ENCODE assay signal across 16 cellular contexts in genomic region chr2:172330060-172330671, GRCh38.
DNase-seq lines count a peak whose midpoint lies in the region; ATAC-seq, FAIRE-seq and TF ChIP-seq lines count a peak whose summit lies in the region.
"Had no signal": no experiment of that assay in that cellular context is flagged by ENCODE, and none has a peak within 500 bp of the region (broad histone marks: within the 10 kb centered on the region; RNA-seq: fewer than 3 reads in every experiment).

No MANE protein-coding gene starts in this region.

- DNase-seq in COLO668 (lab: John Stamatoyannopoulos, UW; ENCODE audit: unreplicated experiment) (peak; percentile 67), NCI-H1105 (lab: John Stamatoyannopoulos, UW) (peak; percentile 43), endothelial cell of umbilical vein (ENCODE audit: low read depth, low spot score) (no peak), neural progenitor cell (ENCODE audit: low spot score) (no peak), mucosa of gallbladder (ENCODE audit: low spot score) (no peak)
- no peak for DNase-seq in activated CD4-positive, alpha-beta memory T cell treated with anti-CD3 and anti-CD28 coated beads, Interleukin-2, amount 10 ng/mL, durations not matched to agents 7 days and 5 days
- DNase-seq: activated effector memory CD4-positive, alpha-beta T cell treated with anti-CD3 and anti-CD28 coated beads, Interleukin-2, amount 50 U/mL, for 16 hours; stimulated activated CD4-positive, alpha-beta T cell treated with anti-CD3 and anti-CD28 coated beads, Interleukin-1b, Interleukin-23, amount 100 ng/mL, for 48 hours; stimulated activated CD8-positive, alpha-beta memory T cell treated with anti-CD3 and anti-CD28 coated beads, Interleukin-4, amount 100 ng/mL, for 48 hours had no signal

- no peaks in the 10 kb centered on the region for H4K20me1 ChIP-seq in endothelial cell of umbilical vein (replicated peaks; ENCODE audit: control insufficient read depth, extremely low read depth, insufficient read depth, low read length)
- no peaks in the 10 kb centered on the region for H4K20me1 ChIP-seq in neural progenitor cell (ENCODE audit: low read depth)

- H3K79me2 ChIP-seq in endothelial cell of umbilical vein (ENCODE audit: control insufficient read depth, insufficient read depth, low read length), result no peaks in the 10 kb centered on the region
- no peaks in the 10 kb centered on the region for H3K79me2 ChIP-seq in neural progenitor cell (ENCODE audit: low read depth)

- TF ChIP-seq CTCF in endothelial cell of umbilical vein (IDR thresholded peaks at IDR 0.05; ENCODE audit: extremely low read depth in 1 of 2, insufficient read depth in 1 of 2, low read depth in 1 of 2, low read length in 2 of 2) (no peak), neural progenitor cell (IDR thresholded peaks at IDR 0.05) (no peak)

- POLR2A ChIA-PET in endothelial cell of umbilical vein (lab: Charles Lee), result no interaction called here
- POLR2A ChIA-PET in activated CD4-positive, alpha-beta memory T cell treated with anti-CD3 and anti-CD28 coated beads, Interleukin-2, amount 10 ng/mL, durations not matched to agents 7 days and 5 days (lab: Charles Lee), result no interaction called here

- peaks cover 6% of the 10 kb centered on the region for H3K27me3 Mint-ChIP-seq in neural progenitor cell (ENCODE audit: insufficient read depth, low read depth)
- H3K27me3 Mint-ChIP-seq in activated CD4-positive, alpha-beta memory T cell treated with anti-CD3 and anti-CD28 coated beads, Interleukin-2, amount 10 ng/mL, durations not matched to agents 7 days and 5 days, result no peaks in the 10 kb centered on the region

- H3K36me3 ChIP-seq in endothelial cell of umbilical vein (ENCODE audit: control insufficient read depth in 2 of 2, extremely low read depth in 1 of 2, insufficient read depth in 2 of 2, low read length in 2 of 2) (no peaks in the 10 kb centered on the region), neural progenitor cell (no peaks in the 10 kb centered on the region)
- H3K36me3 ChIP-seq: prostate gland, SJSA1 had no signal

- ATAC-seq in GM21423 (IDR thresholded peaks at IDR 0.05; ENCODE audit: unreplicated experiment) (no peak), GM18520 (IDR thresholded peaks at IDR 0.05; ENCODE audit: unreplicated experiment) (no peak)

- FAIRE-seq in endothelial cell of umbilical vein (lab: Jason Lieb, UNC), result no peak
- FAIRE-seq: GM12891 had no signal

- H2AFZ ChIP-seq in endothelial cell of umbilical vein (ENCODE audit: low read depth, low read length) (peak overlapping the region; percentile 56), neural progenitor cell (replicated peaks) (no peak overlapping the region)

- no peak for TF ChIP-seq POLR2A in endothelial cell of umbilical vein (IDR thresholded peaks at IDR 0.05; ENCODE audit: low read depth, low read length)

- H3K4me3 Mint-ChIP-seq in neural progenitor cell, result no peak overlapping the region
- H3K4me3 Mint-ChIP-seq in activated CD4-positive, alpha-beta memory T cell treated with anti-CD3 and anti-CD28 coated beads, Interleukin-2, amount 10 ng/mL, durations not matched to agents 7 days and 5 days, result no peak overlapping the region
- H3K4me3 Mint-ChIP-seq: mesothelial cell of epicardium had no signal

- H3K9ac ChIP-seq in endothelial cell of umbilical vein (replicated peaks; ENCODE audit: extremely low read depth, insufficient read depth, low read length) (no peak overlapping the region), neural progenitor cell (no peak overlapping the region)

- H3K4me1 Mint-ChIP-seq in neural progenitor cell, result peaks cover 10% of the 10 kb centered on the region
- H3K4me1 Mint-ChIP-seq in activated CD4-positive, alpha-beta memory T cell treated with anti-CD3 and anti-CD28 coated beads, Interleukin-2, amount 10 ng/mL, durations not matched to agents 7 days and 5 days, result no peaks in the 10 kb centered on the region

- H3K9me3 ChIP-seq in endothelial cell of umbilical vein (replicated peaks; ENCODE audit: control insufficient read depth, insufficient read depth, low read length), result no peaks in the 10 kb centered on the region
- no peaks in the 10 kb centered on the region for H3K9me3 ChIP-seq in neural progenitor cell (ENCODE audit: low read depth)
- H3K9me3 ChIP-seq: prostate gland, SJSA1 had no signal

- no peaks in the 10 kb centered on the region for H3K9me1 ChIP-seq in endothelial cell of umbilical vein (replicated peaks; ENCODE audit: control insufficient read depth, extremely low read depth, insufficient read depth, low read length)

- intact Hi-C loops in endothelial cell of umbilical vein (cut with micrococcal nuclease), result no loop called here

- H3K27me3 ChIP-seq in endothelial cell of umbilical vein (ENCODE audit: control insufficient read depth in 2 of 2, insufficient read depth in 2 of 2, low read length in 2 of 2), result no peaks in the 10 kb centered on the region
- no peaks in the 10 kb centered on the region for H3K27me3 ChIP-seq in neural progenitor cell
- H3K27me3 ChIP-seq: SJSA1 had no signal

- H3K27ac Mint-ChIP-seq in neural progenitor cell, result peak overlapping the region; percentile 61
- no peak overlapping the region for H3K27ac Mint-ChIP-seq in activated CD4-positive, alpha-beta memory T cell treated with anti-CD3 and anti-CD28 coated beads, Interleukin-2, amount 10 ng/mL, durations not matched to agents 7 days and 5 days
- H3K27ac Mint-ChIP-seq: mesothelial cell of epicardium had no signal

- H3K4me1 ChIP-seq in endothelial cell of umbilical vein (ENCODE audit: control insufficient read depth, extremely low read depth, insufficient read depth, low read length) (peaks cover 9% of the 10 kb centered on the region), neural progenitor cell (no peaks in the 10 kb centered on the region)
- H3K4me1 ChIP-seq: prostate gland, SJSA1 had no signal

- BruUV-seq in endothelial cell of umbilical vein (replicated peaks; lab: Mats Ljungman, UMichigan), result no TSS peak

- dilution Hi-C loops in endothelial cell of umbilical vein (cut with MboI; ENCODE audit: extremely low pct_ligation_motif_present, low sequenced_read_pairs), result no loop called here

- H3K4me2 ChIP-seq in endothelial cell of umbilical vein (ENCODE audit: insufficient read depth, low read length), result no peak overlapping the region
- H3K4me2 ChIP-seq in neural progenitor cell, result no peak overlapping the region

- H3K4me3 ChIP-seq in endothelial cell of umbilical vein (replicated peaks in 1 of 3; ENCODE audit: insufficient read depth in 1 of 3, low read depth in 1 of 3, low read length in 3 of 3) (no peak overlapping the region), neural progenitor cell (no peak overlapping the region)
- H3K4me3 ChIP-seq: prostate gland, SJSA1 had no signal

- no peaks in the 10 kb centered on the region for H3K36me3 Mint-ChIP-seq in neural progenitor cell
- H3K36me3 Mint-ChIP-seq in activated CD4-positive, alpha-beta memory T cell treated with anti-CD3 and anti-CD28 coated beads, Interleukin-2, amount 10 ng/mL, durations not matched to agents 7 days and 5 days (ENCODE audit: low read depth), result no peaks in the 10 kb centered on the region
- H3K36me3 Mint-ChIP-seq: mesothelial cell of epicardium had no signal

- CTCF ChIA-PET in endothelial cell of umbilical vein (lab: Charles Lee), result interaction anchor here (1.3 to 2.4 kb wide), 3 partner anchors 10 to 131 kb away, joined by 3 to 8 read pairs (median 4); no protein-coding TSS in a partner anchor
- CTCF ChIA-PET in activated CD4-positive, alpha-beta memory T cell treated with anti-CD3 and anti-CD28 coated beads, Interleukin-2, amount 10 ng/mL, durations not matched to agents 7 days and 5 days (lab: Charles Lee), result no interaction called here

- no peaks in the 10 kb centered on the region for H3F3A ChIP-seq in neural progenitor cell (ENCODE audit: low read depth)

- H3K27ac ChIP-seq in endothelial cell of umbilical vein (ENCODE audit: insufficient read depth, low read depth, low read length), result no peak overlapping the region
- H3K27ac ChIP-seq in neural progenitor cell, result no peak overlapping the region
- H3K27ac ChIP-seq: prostate gland, SJSA1, VCaP had no signal

- no peaks in the 10 kb centered on the region for H3K9me3 Mint-ChIP-seq in neural progenitor cell
- no peaks in the 10 kb centered on the region for H3K9me3 Mint-ChIP-seq in activated CD4-positive, alpha-beta memory T cell treated with anti-CD3 and anti-CD28 coated beads, Interleukin-2, amount 10 ng/mL, durations not matched to agents 7 days and 5 days
- H3K9me3 Mint-ChIP-seq: mesothelial cell of epicardium had no signal

TF ChIP-seq in endothelial cell of umbilical vein, 7 proteins besides CTCF, POLR2A, EP300 and RAD21:
- TF ChIP-seq MYC (IDR thresholded peaks at IDR 0.05; ENCODE audit: low read depth, low read length) (no peak), JUN (IDR thresholded peaks at IDR 0.05; ENCODE audit: borderline replicate concordance, insufficient read depth, insufficient read length, low read depth) (no peak), EZH2 (IDR thresholded peaks at IDR 0.05; ENCODE audit: borderline replicate concordance, low read depth, low read length, severe bottlenecking) (no peak), FOS (IDR thresholded peaks at IDR 0.05; ENCODE audit: borderline replicate concordance, insufficient read depth, low read length) (no peak), GATA2 (IDR thresholded peaks at IDR 0.05; ENCODE audit: insufficient read depth, insufficient read length, low read depth, low read length) (no peak), MAX (IDR thresholded peaks at IDR 0.05; ENCODE audit: insufficient read depth, insufficient read length) (no peak), POLR2AphosphoS5 (IDR thresholded peaks at IDR 0.05; ENCODE audit: insufficient read depth, low read depth, low read length) (no peak)

Comparison
In these comparisons a context has a peak if more than half of its experiments do, and no peak if none do; other contexts are left out.
1. DNase-seq: peak in COLO668 (single experiment) and NCI-H1105 (single experiment); none in endothelial cell of umbilical vein (single experiment), neural progenitor cell (single experiment), mucosa of gallbladder (single experiment) and activated CD4-positive, alpha-beta memory T cell treated with anti-CD3 and anti-CD28 coated beads, Interleukin-2, amount 10 ng/mL, durations not matched to agents 7 days and 5 days (single experiment).